In the genomic region with DNA sequence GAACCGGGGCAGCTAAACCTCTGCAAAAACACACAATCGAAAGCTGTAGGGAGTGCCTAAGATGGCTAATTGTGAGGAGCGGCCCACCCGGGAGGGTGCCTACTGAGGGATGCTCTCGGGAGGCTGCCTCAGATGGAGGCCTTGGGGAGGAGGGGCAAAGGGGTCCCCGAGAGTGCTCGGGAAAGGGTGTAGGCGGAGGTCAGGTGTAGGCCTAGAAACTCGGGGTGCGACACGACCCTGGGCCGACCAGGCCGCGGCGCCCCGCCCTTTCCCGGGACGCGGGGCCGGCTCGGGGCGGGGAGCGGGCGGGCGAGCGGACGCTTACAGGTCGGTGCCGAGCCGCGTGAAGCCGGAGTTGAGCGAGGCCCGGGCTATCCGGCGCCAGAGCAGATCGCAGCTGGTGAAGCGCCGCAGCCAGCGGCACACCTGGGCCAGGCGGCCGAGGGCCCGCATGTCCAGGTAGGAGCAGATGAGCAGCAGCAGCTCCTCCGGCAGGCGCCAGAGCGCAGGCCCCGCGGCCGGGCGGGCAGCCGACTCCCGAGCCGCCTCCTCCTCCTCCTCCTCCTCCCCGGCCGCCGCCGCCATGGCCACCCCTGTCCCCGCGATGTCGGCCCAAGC, we compare ENCODE assay signal across 1 cellular context.
TF ChIP-seq lines count a peak whose summit lies in the region.

No MANE protein-coding gene starts in this region.

TF ChIP-seq in HepG2, 621 proteins besides CTCF, POLR2A, EP300 and RAD21 (continued from another document and continues in another):
- TF ChIP-seq HNRNPLL (IDR thresholded peaks at IDR 0.05; ENCODE audit: low read depth, low read length, poor library complexity, severe bottlenecking) (peak; percentile 19), AGO2 (optimal IDR thresholded peaks at IDR 0.05; ENCODE audit: low read depth, low read length) (peak; percentile 78), ZNF761 (CRISPR knock-in tag; conservative IDR thresholded peaks at IDR 0.05) (no peak), ZGPAT (CRISPR knock-in tag; IDR thresholded peaks at IDR 0.05) (peak; percentile 60; the same call in 1 of the 2 replicates), SUZ12 (IDR thresholded peaks at IDR 0.05; ENCODE audit: low read depth, low read length) (no peak), ZBTB10 (CRISPR knock-in tag; IDR thresholded peaks at IDR 0.05; ENCODE audit: borderline replicate concordance) (peak; percentile 96), E2F1 (CRISPR knock-in tag; IDR thresholded peaks at IDR 0.05) (0 out of 2 replicates have a peak, but pooled peaks have one; percentile 18), MYC (CRISPR knock-in tag; IDR thresholded peaks at IDR 0.05; ENCODE audit: borderline replicate concordance) (peak; percentile 57), JDP2 (CRISPR knock-in tag; IDR thresholded peaks at IDR 0.05; ENCODE audit: borderline replicate concordance) (no peak), ZNF646 (CRISPR knock-in tag; IDR thresholded peaks at IDR 0.05) (no peak), ZBTB43 (CRISPR knock-in tag; conservative IDR thresholded peaks at IDR 0.05) (peak; percentile 79), RFXAP (CRISPR knock-in tag; IDR thresholded peaks at IDR 0.05; ENCODE audit: borderline replicate concordance) (peak; percentile 54; the same call in 1 of the 2 replicates), CBX5 (CRISPR knock-in tag; IDR thresholded peaks at IDR 0.05; ENCODE audit: borderline replicate concordance) (0 out of 2 replicates have a peak, but pooled peaks have one; percentile 25), KLF6 (CRISPR knock-in tag; IDR thresholded peaks at IDR 0.05) (peak; percentile 79), SKI (IDR thresholded peaks at IDR 0.05; ENCODE audit: partially characterized antibody) (no peak), POGK (CRISPR knock-in tag; conservative IDR thresholded peaks at IDR 0.05) (peak; percentile 54), ZC3H4 (CRISPR knock-in tag; IDR thresholded peaks at IDR 0.05; ENCODE audit: borderline replicate concordance) (no peak), ZNF720 (CRISPR knock-in tag; IDR thresholded peaks at IDR 0.05) (no peak), IRX3 (CRISPR knock-in tag; IDR thresholded peaks at IDR 0.05; ENCODE audit: borderline replicate concordance, low read depth) (peak; percentile 36; the same call in 1 of the 2 replicates), ZNF160 (CRISPR knock-in tag; IDR thresholded peaks at IDR 0.05) (no peak; the same call in 1 of the 2 replicates), ZNF407 (CRISPR knock-in tag; IDR thresholded peaks at IDR 0.05; ENCODE audit: not compliant biosample characterization) (peak; percentile 40), TGIF2 (CRISPR knock-in tag; IDR thresholded peaks at IDR 0.05) (no peak)
- TF ChIP-seq, protein P1, sequence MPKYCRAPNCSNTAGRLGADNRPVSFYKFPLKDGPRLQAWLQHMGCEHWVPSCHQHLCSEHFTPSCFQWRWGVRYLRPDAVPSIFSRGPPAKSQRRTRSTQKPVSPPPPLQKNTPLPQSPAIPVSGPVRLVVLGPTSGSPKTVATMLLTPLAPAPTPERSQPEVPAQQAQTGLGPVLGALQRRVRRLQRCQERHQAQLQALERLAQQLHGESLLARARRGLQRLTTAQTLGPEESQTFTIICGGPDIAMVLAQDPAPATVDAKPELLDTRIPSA (CRISPR knock-in tag; IDR thresholded peaks at IDR 0.05; ENCODE audit: borderline replicate concordance) = peak; percentile 64; the same call in 1 of the 2 replicates
